In the genomic region with DNA sequence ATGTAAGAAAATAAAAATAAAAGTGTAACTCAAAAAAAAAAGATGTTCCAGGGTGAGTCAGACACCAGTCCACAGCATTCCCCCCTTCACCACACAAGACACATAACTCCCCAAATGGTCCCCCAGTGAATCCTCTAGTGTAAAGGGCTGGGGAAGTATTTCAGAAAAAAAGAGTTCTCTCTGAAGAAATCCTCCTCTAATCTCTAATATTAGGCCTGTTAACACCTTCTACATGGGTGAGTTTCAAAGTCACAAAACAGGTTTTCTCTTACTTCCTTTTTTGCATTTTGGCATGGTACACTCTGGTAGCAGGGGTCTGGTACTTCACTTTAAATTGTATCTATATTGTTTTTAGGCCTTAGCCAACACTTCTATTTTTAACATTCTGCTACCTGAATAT, we compare ENCODE assay signal across 11 cellular contexts. TPM values are rescaled to one million over a fixed set of nuclear protein-coding genes. Genes with fewer than 3 reads are reported as not detected.
DNase-seq lines count a peak whose midpoint lies in the region; ATAC-seq lines count a peak whose summit lies in the region.
"Had no signal": no experiment of that assay in that cellular context is flagged by ENCODE, and none has a peak within 500 bp of the region (broad histone marks: within the 10 kb centered on the region; RNA-seq: fewer than 3 reads in every experiment).

No MANE protein-coding gene starts in this region.

- peaks cover 30% of the 10 kb centered on the region for H3K36me3 Mint-ChIP-seq in activated naive CD4-positive, alpha-beta T cell treated with anti-CD3 and anti-CD28 coated beads for 36 hours (ENCODE audit: low read depth)
- peaks cover 65% of the 10 kb centered on the region for H3K36me3 Mint-ChIP-seq in activated T-helper 2 cell treated with anti-CD3 and anti-CD28 coated beads, Interferon-gamma antibody, Interleukin-2, Interleukin-4, amounts not matched to agents 10 μg/mL and 5 μg/mL and 100 μg/mL, durations not matched to agents 14 hours and 24 hours and 36 hours (ENCODE audit: low read depth)

- H3K4me3 Mint-ChIP-seq in activated naive CD4-positive, alpha-beta T cell treated with anti-CD3 and anti-CD28 coated beads for 36 hours: peak overlapping the region; percentile 24
- no peak overlapping the region for H3K4me3 Mint-ChIP-seq in activated T-helper 2 cell treated with anti-CD3 and anti-CD28 coated beads, Interferon-gamma antibody, Interleukin-2, Interleukin-4, amounts not matched to agents 10 μg/mL and 5 μg/mL and 100 μg/mL, durations not matched to agents 14 hours and 24 hours and 36 hours (ENCODE audit: low read depth)
- peak overlapping the region; percentile 53 to 82 for H3K4me3 Mint-ChIP-seq in stimulated activated naive CD8-positive, alpha-beta T cell treated with anti-CD3 and anti-CD28 coated beads, Interleukin-15, amount 100 ng/mL, for 72 hours

- no peaks in the 10 kb centered on the region for H3K9me3 Mint-ChIP-seq in activated naive CD4-positive, alpha-beta T cell treated with anti-CD3 and anti-CD28 coated beads for 36 hours
- H3K9me3 Mint-ChIP-seq in activated T-helper 2 cell treated with anti-CD3 and anti-CD28 coated beads, Interferon-gamma antibody, Interleukin-2, Interleukin-4, amounts not matched to agents 10 μg/mL and 5 μg/mL and 100 μg/mL, durations not matched to agents 14 hours and 24 hours and 36 hours: no peaks in the 10 kb centered on the region
- no peaks in the 10 kb centered on the region for H3K9me3 Mint-ChIP-seq in stimulated activated naive CD8-positive, alpha-beta T cell treated with anti-CD3 and anti-CD28 coated beads, Interleukin-15, amount 100 ng/mL, for 72 hours

- H3K27ac Mint-ChIP-seq in activated naive CD4-positive, alpha-beta T cell treated with anti-CD3 and anti-CD28 coated beads for 36 hours: peak overlapping the region; percentile 96
- H3K27ac Mint-ChIP-seq in activated T-helper 2 cell treated with anti-CD3 and anti-CD28 coated beads, Interferon-gamma antibody, Interleukin-2, Interleukin-4, amounts not matched to agents 10 μg/mL and 5 μg/mL and 100 μg/mL, durations not matched to agents 14 hours and 24 hours and 36 hours: peak overlapping the region; percentile 65
- H3K27ac Mint-ChIP-seq in stimulated activated naive CD8-positive, alpha-beta T cell treated with anti-CD3 and anti-CD28 coated beads, Interleukin-15, amount 100 ng/mL, for 72 hours: peak overlapping the region in 1 of 2 donors; percentile 95

- no peaks in the 10 kb centered on the region for H3K27me3 Mint-ChIP-seq in activated naive CD4-positive, alpha-beta T cell treated with anti-CD3 and anti-CD28 coated beads for 36 hours (ENCODE audit: low read depth)
- no peaks in the 10 kb centered on the region for H3K27me3 Mint-ChIP-seq in activated T-helper 2 cell treated with anti-CD3 and anti-CD28 coated beads, Interferon-gamma antibody, Interleukin-2, Interleukin-4, amounts not matched to agents 10 μg/mL and 5 μg/mL and 100 μg/mL, durations not matched to agents 14 hours and 24 hours and 36 hours (ENCODE audit: low read depth)
- H3K27me3 Mint-ChIP-seq in stimulated activated naive CD8-positive, alpha-beta T cell treated with anti-CD3 and anti-CD28 coated beads, Interleukin-15, amount 100 ng/mL, for 72 hours: no peaks in the 10 kb centered on the region

- intact Hi-C loops in activated naive CD4-positive, alpha-beta T cell treated with anti-CD3 and anti-CD28 coated beads for 36 hours (cut with micrococcal nuclease): no loop called here
- intact Hi-C loops in activated T-helper 2 cell treated with anti-CD3 and anti-CD28 coated beads, Interferon-gamma antibody, Interleukin-2, Interleukin-4, amounts not matched to agents 10 μg/mL and 5 μg/mL and 100 μg/mL, durations not matched to agents 14 hours and 24 hours and 36 hours (cut with micrococcal nuclease): no loop called here

- CTCF ChIA-PET in activated naive CD4-positive, alpha-beta T cell treated with anti-CD3 and anti-CD28 coated beads for 36 hours (lab: Charles Lee): interaction anchor here (0.7 kb wide), 1 partner anchor 24 kb away, joined by 3 read pairs; no protein-coding TSS in a partner anchor

- peaks cover 84% of the 10 kb centered on the region for H3K4me1 Mint-ChIP-seq in activated naive CD4-positive, alpha-beta T cell treated with anti-CD3 and anti-CD28 coated beads for 36 hours (ENCODE audit: low read depth)
- peaks cover 75% of the 10 kb centered on the region for H3K4me1 Mint-ChIP-seq in activated T-helper 2 cell treated with anti-CD3 and anti-CD28 coated beads, Interferon-gamma antibody, Interleukin-2, Interleukin-4, amounts not matched to agents 10 μg/mL and 5 μg/mL and 100 μg/mL, durations not matched to agents 14 hours and 24 hours and 36 hours (ENCODE audit: low read depth)
- H3K4me1 Mint-ChIP-seq in stimulated activated naive CD8-positive, alpha-beta T cell treated with anti-CD3 and anti-CD28 coated beads, Interleukin-15, amount 100 ng/mL, for 72 hours: peaks cover 89% of the 10 kb centered on the region

- ATAC-seq in HG02798 (IDR thresholded peaks at IDR 0.05; ENCODE audit: poor library complexity, unreplicated experiment): peak; percentile 58
- no peak for ATAC-seq in stimulated activated naive CD8-positive, alpha-beta T cell treated with anti-CD3 and anti-CD28 coated beads, Interleukin-15, amount 100 ng/mL, for 72 hours
- no peak for ATAC-seq in GM19455 (IDR thresholded peaks at IDR 0.05; ENCODE audit: unreplicated experiment)
- ATAC-seq in GM21825 (IDR thresholded peaks at IDR 0.05; ENCODE audit: unreplicated experiment): no peak

- no peak for DNase-seq in activated naive CD4-positive, alpha-beta T cell treated with anti-CD3 and anti-CD28 coated beads for 36 hours
- DNase-seq in activated naive CD4-positive, alpha-beta T cell treated with anti-CD3 and anti-CD28 coated beads, Interleukin-2, amount 50 U/mL, for 16 hours: no peak
- no peak for DNase-seq in activated T-helper 2 cell treated with anti-CD3 and anti-CD28 coated beads, Interferon-gamma antibody, Interleukin-2, Interleukin-4, amounts not matched to agents 10 μg/mL and 5 μg/mL and 100 μg/mL, durations not matched to agents 14 hours and 24 hours and 36 hours (ENCODE audit: low spot score)
- DNase-seq in stimulated activated naive CD8-positive, alpha-beta T cell treated with anti-CD3 and anti-CD28 coated beads, Interleukin-15, amount 100 ng/mL, for 72 hours: no peak
- no peak for DNase-seq in amniotic stem cell (lab: John Stamatoyannopoulos, UW)
- DNase-seq: activated naive CD4-positive, alpha-beta T cell; foreskin melanocyte; MG63 had no signal

RNA-seq across cellular contexts. Expression of gene RNF145, which starts 28.2 kb away (rescaled TPM):
- total RNA-seq in activated naive CD4-positive, alpha-beta T cell treated with anti-CD3 and anti-CD28 coated beads for 36 hours: 10 to 100 TPM; 70.0 to 75.3 TPM
- total RNA-seq in activated T-helper 2 cell treated with anti-CD3 and anti-CD28 coated beads, Interferon-gamma antibody, Interleukin-2, Interleukin-4, amounts not matched to agents 10 μg/mL and 5 μg/mL and 100 μg/mL, durations not matched to agents 14 hours and 24 hours and 36 hours: 113 and 124 TPM in 2 replicates
